2 cellular contexts compared by ENCODE assay signal in genomic region chr16:85421338-85422123, GRCh38.
A peak's percentile ranks its signal among the peaks of the same experiment; 100 is the strongest.
TF ChIP-seq lines count a peak whose summit lies in the region.

No MANE protein-coding gene starts in this region.

TF ChIP-seq in WTC11, 78 proteins besides CTCF, POLR2A, EP300 and RAD21 (continued from another document):
- TF ChIP-seq ZNF532 (CRISPR knock-in tag; IDR thresholded peaks at IDR 0.05; ENCODE audit: borderline replicate concordance) (no peak), ATF6 (CRISPR knock-in tag; IDR thresholded peaks at IDR 0.05) (no peak), KAT7 (CRISPR knock-in tag; IDR thresholded peaks at IDR 0.05; ENCODE audit: borderline replicate concordance) (no peak), ZNF317 (CRISPR knock-in tag; IDR thresholded peaks at IDR 0.05; ENCODE audit: borderline replicate concordance, low read depth) (no peak), NR1H2 (CRISPR knock-in tag; IDR thresholded peaks at IDR 0.05) (no peak)
- TF ChIP-seq, protein P1, sequence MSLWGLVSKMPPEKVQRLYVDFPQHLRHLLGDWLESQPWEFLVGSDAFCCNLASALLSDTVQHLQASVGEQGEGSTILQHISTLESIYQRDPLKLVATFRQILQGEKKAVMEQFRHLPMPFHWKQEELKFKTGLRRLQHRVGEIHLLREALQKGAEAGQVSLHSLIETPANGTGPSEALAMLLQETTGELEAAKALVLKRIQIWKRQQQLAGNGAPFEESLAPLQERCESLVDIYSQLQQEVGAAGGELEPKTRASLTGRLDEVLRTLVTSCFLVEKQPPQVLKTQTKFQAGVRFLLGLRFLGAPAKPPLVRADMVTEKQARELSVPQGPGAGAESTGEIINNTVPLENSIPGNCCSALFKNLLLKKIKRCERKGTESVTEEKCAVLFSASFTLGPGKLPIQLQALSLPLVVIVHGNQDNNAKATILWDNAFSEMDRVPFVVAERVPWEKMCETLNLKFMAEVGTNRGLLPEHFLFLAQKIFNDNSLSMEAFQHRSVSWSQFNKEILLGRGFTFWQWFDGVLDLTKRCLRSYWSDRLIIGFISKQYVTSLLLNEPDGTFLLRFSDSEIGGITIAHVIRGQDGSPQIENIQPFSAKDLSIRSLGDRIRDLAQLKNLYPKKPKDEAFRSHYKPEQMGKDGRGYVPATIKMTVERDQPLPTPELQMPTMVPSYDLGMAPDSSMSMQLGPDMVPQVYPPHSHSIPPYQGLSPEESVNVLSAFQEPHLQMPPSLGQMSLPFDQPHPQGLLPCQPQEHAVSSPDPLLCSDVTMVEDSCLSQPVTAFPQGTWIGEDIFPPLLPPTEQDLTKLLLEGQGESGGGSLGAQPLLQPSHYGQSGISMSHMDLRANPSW (CRISPR knock-in tag; conservative IDR thresholded peaks at IDR 0.05; ENCODE audit: low read depth) = no peak
TF ChIP-seq in WTC11: peak in this region for 0.

TF ChIP-seq in HepG2, 621 proteins besides CTCF, POLR2A, EP300 and RAD21 (continued from another document and continues in another):
- TF ChIP-seq FUBP1 (CRISPR knock-in tag; IDR thresholded peaks at IDR 0.05; ENCODE audit: borderline replicate concordance) = no peak
- 0 out of 2 replicates have a peak, but pooled peaks have one; percentile 1 for TF ChIP-seq BCL3 (CRISPR knock-in tag; IDR thresholded peaks at IDR 0.05)
- TF ChIP-seq, protein P2, sequence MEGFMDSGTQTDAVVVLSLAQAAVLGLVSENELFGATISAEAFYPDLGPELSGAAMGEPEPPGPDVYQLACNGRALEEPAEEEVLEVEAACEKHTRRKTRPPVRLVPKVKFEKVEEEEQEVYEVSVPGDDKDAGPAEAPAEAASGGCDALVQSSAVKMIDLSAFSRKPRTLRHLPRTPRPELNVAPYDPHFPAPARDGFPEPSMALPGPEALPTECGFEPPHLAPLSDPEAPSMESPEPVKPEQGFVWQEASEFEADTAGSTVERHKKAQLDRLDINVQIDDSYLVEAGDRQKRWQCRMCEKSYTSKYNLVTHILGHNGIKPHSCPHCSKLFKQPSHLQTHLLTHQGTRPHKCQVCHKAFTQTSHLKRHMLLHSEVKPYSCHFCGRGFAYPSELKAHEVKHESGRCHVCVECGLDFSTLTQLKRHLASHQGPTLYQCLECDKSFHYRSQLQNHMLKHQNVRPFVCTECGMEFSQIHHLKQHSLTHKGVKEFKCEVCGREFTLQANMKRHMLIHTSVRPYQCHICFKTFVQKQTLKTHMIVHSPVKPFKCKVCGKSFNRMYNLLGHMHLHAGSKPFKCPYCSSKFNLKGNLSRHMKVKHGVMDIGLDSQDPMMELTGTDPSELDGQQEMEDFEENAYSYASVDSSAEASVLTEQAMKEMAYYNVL (CRISPR knock-in tag; IDR thresholded peaks at IDR 0.05; ENCODE audit: borderline replicate concordance) = no peak
- no peak for TF ChIP-seq ZNF136 (CRISPR knock-in tag; IDR thresholded peaks at IDR 0.05; ENCODE audit: low read depth)
- no peak for TF ChIP-seq TBL1XR1 (IDR thresholded peaks at IDR 0.05; ENCODE audit: borderline replicate concordance, low read length, partially characterized antibody)
- 0 out of 2 replicates have a peak, but pooled peaks have one; percentile 4 for TF ChIP-seq NRL (CRISPR knock-in tag; IDR thresholded peaks at IDR 0.05; ENCODE audit: borderline replicate concordance)
- TF ChIP-seq ZNF703 (CRISPR knock-in tag; IDR thresholded peaks at IDR 0.05; ENCODE audit: borderline replicate concordance) = 0 out of 2 replicates have a peak, but pooled peaks have one; percentile 25
- no peak for TF ChIP-seq SMC3 (IDR thresholded peaks at IDR 0.05; ENCODE audit: low read length)
- 0 out of 2 replicates have a peak, but pooled peaks have one; percentile 19 for TF ChIP-seq PCBP1 (IDR thresholded peaks at IDR 0.05; ENCODE audit: borderline replicate concordance, low read depth, low read length)
- TF ChIP-seq EED (CRISPR knock-in tag; IDR thresholded peaks at IDR 0.05) = no peak
- TF ChIP-seq ZFAT (CRISPR knock-in tag; conservative IDR thresholded peaks at IDR 0.05) = no peak
- TF ChIP-seq ZNF570 (CRISPR knock-in tag; IDR thresholded peaks at IDR 0.05; ENCODE audit: borderline replicate concordance) = no peak
- TF ChIP-seq ZNF850 (CRISPR knock-in tag; conservative IDR thresholded peaks at IDR 0.05) = no peak
- 0 out of 2 replicates have a peak, but pooled peaks have one; percentile 60 for TF ChIP-seq ZBTB7B (CRISPR knock-in tag; IDR thresholded peaks at IDR 0.05)
- no peak for TF ChIP-seq ZNF773 (CRISPR knock-in tag; IDR thresholded peaks at IDR 0.05; ENCODE audit: borderline replicate concordance)
- no peak for TF ChIP-seq PCBP2 (optimal IDR thresholded peaks at IDR 0.05; ENCODE audit: low read depth, low read length, poor library complexity, severe bottlenecking)
- no peak for TF ChIP-seq THYN1 (CRISPR knock-in tag; IDR thresholded peaks at IDR 0.05; ENCODE audit: borderline replicate concordance, low read depth)
- peak; percentile 11 for TF ChIP-seq AGO1 (IDR thresholded peaks at IDR 0.05; ENCODE audit: low read depth, low read length, poor library complexity, severe bottlenecking)
- no peak for TF ChIP-seq HMG20B (CRISPR knock-in tag; conservative IDR thresholded peaks at IDR 0.05)
- no peak for TF ChIP-seq NFAT5 (CRISPR knock-in tag; IDR thresholded peaks at IDR 0.05)
- no peak for TF ChIP-seq ZEB1 (IDR thresholded peaks at IDR 0.05; ENCODE audit: insufficient replicate concordance, low read depth)
- TF ChIP-seq SMAD9 (CRISPR knock-in tag; IDR thresholded peaks at IDR 0.05) = no peak
- TF ChIP-seq, protein P3, sequence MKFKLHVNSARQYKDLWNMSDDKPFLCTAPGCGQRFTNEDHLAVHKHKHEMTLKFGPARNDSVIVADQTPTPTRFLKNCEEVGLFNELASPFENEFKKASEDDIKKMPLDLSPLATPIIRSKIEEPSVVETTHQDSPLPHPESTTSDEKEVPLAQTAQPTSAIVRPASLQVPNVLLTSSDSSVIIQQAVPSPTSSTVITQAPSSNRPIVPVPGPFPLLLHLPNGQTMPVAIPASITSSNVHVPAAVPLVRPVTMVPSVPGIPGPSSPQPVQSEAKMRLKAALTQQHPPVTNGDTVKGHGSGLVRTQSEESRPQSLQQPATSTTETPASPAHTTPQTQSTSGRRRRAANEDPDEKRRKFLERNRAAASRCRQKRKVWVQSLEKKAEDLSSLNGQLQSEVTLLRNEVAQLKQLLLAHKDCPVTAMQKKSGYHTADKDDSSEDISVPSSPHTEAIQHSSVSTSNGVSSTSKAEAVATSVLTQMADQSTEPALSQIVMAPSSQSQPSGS (CRISPR knock-in tag; IDR thresholded peaks at IDR 0.05) = no peak
- no peak for TF ChIP-seq ZIK1 (CRISPR knock-in tag; IDR thresholded peaks at IDR 0.05; ENCODE audit: borderline replicate concordance, low read depth)
- 0 out of 2 replicates have a peak, but pooled peaks have one; percentile 17 for TF ChIP-seq NR2F2 (IDR thresholded peaks at IDR 0.05; ENCODE audit: borderline replicate concordance, low read depth)
- TF ChIP-seq CBFB (CRISPR knock-in tag; IDR thresholded peaks at IDR 0.05) = no peak
- no peak for TF ChIP-seq ZSCAN12 (CRISPR knock-in tag; IDR thresholded peaks at IDR 0.05)
- TF ChIP-seq ZNF768 (CRISPR knock-in tag; IDR thresholded peaks at IDR 0.05) = peak; percentile 96
- no peak for TF ChIP-seq NPAS2 (CRISPR knock-in tag; IDR thresholded peaks at IDR 0.05; ENCODE audit: borderline replicate concordance)
- TF ChIP-seq SATB2 (CRISPR knock-in tag; IDR thresholded peaks at IDR 0.05) = no peak
- no peak for TF ChIP-seq ZBTB26 (CRISPR knock-in tag; IDR thresholded peaks at IDR 0.05; ENCODE audit: borderline replicate concordance)
- TF ChIP-seq, protein P4, sequence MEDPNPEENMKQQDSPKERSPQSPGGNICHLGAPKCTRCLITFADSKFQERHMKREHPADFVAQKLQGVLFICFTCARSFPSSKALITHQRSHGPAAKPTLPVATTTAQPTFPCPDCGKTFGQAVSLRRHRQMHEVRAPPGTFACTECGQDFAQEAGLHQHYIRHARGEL (CRISPR knock-in tag; IDR thresholded peaks at IDR 0.05) = no peak
- TF ChIP-seq GATA4 (IDR thresholded peaks at IDR 0.05; ENCODE audit: borderline replicate concordance, low read depth) = no peak
- TF ChIP-seq ZBTB10 (CRISPR knock-in tag; IDR thresholded peaks at IDR 0.05; ENCODE audit: borderline replicate concordance) = peak; percentile 62; the same call in 1 of the 2 replicates
- TF ChIP-seq ZNF772 (CRISPR knock-in tag; IDR thresholded peaks at IDR 0.05) = no peak
- 0 out of 2 replicates have a peak, but pooled peaks have one; percentile 22 for TF ChIP-seq SNAI1 (CRISPR knock-in tag; IDR thresholded peaks at IDR 0.05; ENCODE audit: borderline replicate concordance)
- TF ChIP-seq ARHGAP35 (CRISPR knock-in tag; IDR thresholded peaks at IDR 0.05; ENCODE audit: borderline replicate concordance) = no peak
- TF ChIP-seq ZNF572 (CRISPR knock-in tag; IDR thresholded peaks at IDR 0.05) = no peak
- TF ChIP-seq ZNF180 (CRISPR knock-in tag; IDR thresholded peaks at IDR 0.05; ENCODE audit: borderline replicate concordance, low read depth) = no peak
- no peak for TF ChIP-seq ZBTB21 (CRISPR knock-in tag; IDR thresholded peaks at IDR 0.05)
